In the genomic region with DNA sequence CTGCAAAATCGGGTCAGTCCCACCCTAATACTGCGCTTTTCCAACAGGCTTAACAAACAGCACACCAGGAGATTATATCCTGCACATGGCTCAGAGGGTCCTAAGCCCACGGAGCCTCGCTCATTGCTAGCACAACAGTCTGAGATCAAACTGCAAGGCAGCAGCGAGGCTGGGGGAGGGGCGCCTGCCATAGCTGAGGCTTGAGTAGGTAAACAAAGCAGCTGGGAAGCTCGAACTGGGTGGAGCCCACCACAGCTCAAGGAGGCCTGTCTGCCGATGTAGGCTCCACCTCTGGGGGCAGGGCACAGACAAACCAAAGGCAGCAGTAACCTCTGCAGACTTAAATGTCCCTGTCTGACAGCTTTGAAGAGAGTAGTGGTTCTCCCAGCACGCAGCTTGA, we compare ENCODE assay signal across 2 cellular contexts. TPM values are rescaled to one million over a fixed set of nuclear protein-coding genes. Genes with fewer than 3 reads are reported as not detected.
"Had no signal": no experiment of that assay in that cellular context is flagged by ENCODE, and none has a peak within 500 bp of the region (broad histone marks: within the 10 kb centered on the region; RNA-seq: fewer than 3 reads in every experiment).

No MANE protein-coding gene starts in this region.

RNA-seq across cellular contexts. Expression of gene KLHL41, which starts 56.5 kb away (rescaled TPM):
- total RNA-seq: NCI-H460, OCI-LY7 had no signal
